17 cellular contexts compared by ENCODE assay signal in the genomic region with DNA sequence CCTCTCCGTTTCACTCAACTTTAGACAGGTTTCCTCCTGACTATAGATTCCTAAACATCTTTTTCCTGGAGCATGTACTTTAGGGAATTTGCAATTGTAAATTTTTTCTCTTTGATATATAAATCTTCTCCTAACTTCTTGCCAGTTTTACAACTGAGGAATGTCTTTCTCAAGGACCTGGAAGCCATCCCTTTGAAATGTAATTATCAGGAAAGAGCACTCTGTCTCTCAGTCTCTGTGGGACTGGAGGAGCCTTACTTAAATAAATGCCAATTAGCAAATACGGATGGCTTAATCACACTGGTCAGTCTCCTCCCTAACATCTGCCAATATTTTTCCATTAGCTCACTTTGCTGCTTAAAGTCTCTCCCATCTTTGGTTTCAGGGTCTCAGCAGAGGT.
"Had no signal": no experiment of that assay in that cellular context is flagged by ENCODE, and none has a peak within 500 bp of the region (broad histone marks: within the 10 kb centered on the region; RNA-seq: fewer than 3 reads in every experiment).

No MANE protein-coding gene starts in this region.

- H3K27ac ChIP-seq: brain microvascular endothelial cell, foreskin keratinocyte, hepatocyte, left ventricle myocardium inferior, psoas muscle, thyroid gland had no signal

- H3K4me3 ChIP-seq: hepatocyte, left ventricle myocardium inferior, psoas muscle, thyroid gland had no signal

- DNase-seq: activated CD4-positive, alpha-beta T cell treated with anti-CD3 and anti-CD28 coated beads, Interleukin-2, amount 10 ng/mL, durations not matched to agents 24 days and 14 days; activated CD8-positive, alpha-beta T cell treated with anti-CD3 and anti-CD28 coated beads for 36 hours; activated naive CD4-positive, alpha-beta T cell; activated T-cell treated with anti-CD3 and anti-CD28 coated beads, Interleukin-2, amount 50 U/mL, for 1 hour; anterior cingulate cortex; brain microvascular endothelial cell; central memory CD4-positive, alpha-beta T cell; foreskin keratinocyte; left ventricle myocardium inferior; mammary epithelial cell; psoas muscle; right cardiac atrium; stimulated activated CD4-positive, alpha-beta T cell treated with anti-CD3 and anti-CD28 coated beads, Interleukin-2, amount 100 ng/mL, for 24 hours; stimulated activated naive CD4-positive, alpha-beta T cell treated with Interleukin-2 at 50 U/mL for 16 hours; T-helper 9 cell; thyroid gland had no signal

- H3K27me3 ChIP-seq: brain microvascular endothelial cell, foreskin keratinocyte, hepatocyte, thyroid gland had no signal

- H3K36me3 ChIP-seq: brain microvascular endothelial cell, left ventricle myocardium inferior, thyroid gland had no signal

- H3K9me3 ChIP-seq: left ventricle myocardium inferior, psoas muscle, thyroid gland had no signal

- H3K4me1 ChIP-seq: foreskin keratinocyte, left ventricle myocardium inferior, psoas muscle, thyroid gland had no signal
